ENCODE assay signal across 8 cellular contexts in genomic region chr11:78416285-78417174, GRCh38. TPM values are rescaled to one million over a fixed set of nuclear protein-coding genes. Genes with fewer than 3 reads are reported as not detected.
DNase-seq lines count a peak whose midpoint lies in the region; ATAC-seq and TF ChIP-seq lines count a peak whose summit lies in the region.

No MANE protein-coding gene starts in this region.

- TF ChIP-seq CTCF in ovary (IDR thresholded peaks at IDR 0.05), result peak in 2 of 3 donors; percentile 43 to 64
- TF ChIP-seq CTCF in thyroid gland (IDR thresholded peaks at IDR 0.05), result peak; percentile 24 to 64 (median 42)

- peak; percentile 80 for TF ChIP-seq POLR2A in ovary (IDR thresholded peaks at IDR 0.05)
- TF ChIP-seq POLR2A in thyroid gland (IDR thresholded peaks at IDR 0.05), result peak in 1 of 2 donors; percentile 62

- H3K4me3 Mint-ChIP-seq in activated naive CD8-positive, alpha-beta T cell, result peak overlapping the region; percentile 89

- peak overlapping the region; percentile 74 for H3K27ac Mint-ChIP-seq in activated naive CD8-positive, alpha-beta T cell

- H3K27me3 ChIP-seq in ovary, result no peaks in the 10 kb centered on the region
- H3K27me3 ChIP-seq in thyroid gland, result no peaks in the 10 kb centered on the region

- 0 to 1% (median 1%) methylated on average over 38 of the region's 38 CpGs for WGBS in ovary, 3 donors
- WGBS in thyroid gland, 2 donors, result 2% methylated on average over 31 to 36 of the region's 38 CpGs

- DNase-seq in GM03348 (ENCODE audit: low spot score), result peak; percentile 91
- peak; percentile 41 for DNase-seq in NCI-H1048 (lab: John Stamatoyannopoulos, UW)
- peak; percentile 36 for DNase-seq in SKM-1 (lab: John Stamatoyannopoulos, UW; ENCODE audit: unreplicated experiment)
- DNase-seq in Right ventricle myocardium inferior (ENCODE audit: missing footprints), result peak; percentile 93
- peak; percentile 84 to 90 (median 87) for DNase-seq in ovary
- DNase-seq in thyroid gland, result peak; percentile 76 to 84

- TF ChIP-seq EP300 in ovary (IDR thresholded peaks at IDR 0.05), result no peak

- H3K27ac ChIP-seq in ovary (peak overlapping the region; percentile 96 to 99), thyroid gland (peak overlapping the region; percentile 76 to 97 (median 90))

- H3K4me3 ChIP-seq in ovary, result peak overlapping the region; percentile 89
- H3K4me3 ChIP-seq in thyroid gland (replicated peaks in 1 of 3), result peak overlapping the region; percentile 13 to 68 (median 65)

- peaks cover 29% of the 10 kb centered on the region for H3K4me1 Mint-ChIP-seq in activated naive CD8-positive, alpha-beta T cell (ENCODE audit: low read depth)

- H3K4me1 ChIP-seq in ovary (ENCODE audit: insufficient read depth), result peaks cover 14% of the 10 kb centered on the region
- H3K4me1 ChIP-seq in thyroid gland, result peaks cover 24 to 27% of the 10 kb centered on the region in 2 donors

- no peaks in the 10 kb centered on the region for H3K9me3 ChIP-seq in ovary
- no peaks in the 10 kb centered on the region for H3K9me3 ChIP-seq in thyroid gland

- H3K36me3 ChIP-seq in ovary, result no peaks in the 10 kb centered on the region
- no peaks in the 10 kb centered on the region for H3K36me3 ChIP-seq in thyroid gland

- intact Hi-C loops in Right ventricle myocardium inferior (cut with DNase I), result loop anchor here (1.0 to 5.0 kb wide), 5 partner anchors 64 to 274 kb away; no protein-coding TSS in a partner anchor
- intact Hi-C loops in ovary (cut with DNase I), result loop anchor here (5.0 to 10.0 kb wide), 9 partner anchors 72 to 269 kb away; partner anchors contain the start of gene NARS2 (in 1 of the 4)
- intact Hi-C loops in thyroid gland (cut with DNase I), result loop anchor here (10.0 kb wide), 3 partner anchors 72 to 192 kb away; no protein-coding TSS in a partner anchor

- ATAC-seq in HG02610 (IDR thresholded peaks at IDR 0.05; ENCODE audit: unreplicated experiment) (peak; percentile 44), Right ventricle myocardium inferior (peak; percentile 79)

- no peaks in the 10 kb centered on the region for H3K9me3 Mint-ChIP-seq in activated naive CD8-positive, alpha-beta T cell (ENCODE audit: low read depth)

- H3K27me3 Mint-ChIP-seq in activated naive CD8-positive, alpha-beta T cell, result peaks cover 12% of the 10 kb centered on the region

- no peaks in the 10 kb centered on the region for H3K36me3 Mint-ChIP-seq in activated naive CD8-positive, alpha-beta T cell

RNA-seq across cellular contexts. Expression of gene GAB2, which starts 1.1 kb away (rescaled TPM):
- total RNA-seq in Right ventricle myocardium inferior, result 15.6 TPM
- total RNA-seq in ovary, result 10 to 100 TPM; 34.9 to 64.6 (median 50.5) TPM
- polyA plus RNA-seq in ovary, result 10 to 100 TPM; 30.9 to 33.9 TPM
- 10 to 100 TPM in 2 of 4 donors, 1 to 10 TPM in 2; 8.1 to 18.1 (median 13.4) TPM for total RNA-seq in thyroid gland

Comparison
In these comparisons a context has a peak if more than half of its experiments do, and no peak if none do; other contexts are left out.
1. Peak in every context shown above with its lines: DNase-seq, ATAC-seq, H3K4me3 ChIP-seq and H3K27ac ChIP-seq.
2. DNase-seq: peak in every context shown above with its lines; median percentile 93 in Right ventricle myocardium inferior; 91 in GM03348; 87 in ovary; 80 in thyroid gland; 41 in NCI-H1048; 36 in SKM-1.